15 cellular contexts compared by ENCODE assay signal in genomic region chr18:62842898-62843297, GRCh38.
A peak's percentile ranks its signal among the peaks of the same experiment; 100 is the strongest.
DNase-seq lines count a peak whose midpoint lies in the region; ATAC-seq, FAIRE-seq and TF ChIP-seq lines count a peak whose summit lies in the region.
"Had no signal": no experiment of that assay in that cellular context is flagged by ENCODE, and none has a peak within 500 bp of the region (broad histone marks: within the 10 kb centered on the region; RNA-seq: fewer than 3 reads in every experiment).

No MANE protein-coding gene starts in this region.

- H3K27ac ChIP-seq in coronary artery, result no peak overlapping the region

- no peak overlapping the region for H3K4me3 Mint-ChIP-seq in activated CD4-positive, alpha-beta memory T cell treated with anti-CD3 and anti-CD28 coated beads, Interleukin-2, amount 10 ng/mL, durations not matched to agents 7 days and 5 days
- no peak overlapping the region for H3K4me3 Mint-ChIP-seq in activated CD4-positive, alpha-beta memory T cell treated with anti-CD3 and anti-CD28 coated beads for 36 hours
- no peak overlapping the region for H3K4me3 Mint-ChIP-seq in activated T-helper 17 cell treated with anti-CD3 and anti-CD28 coated beads, Interleukin-2, amount 50 U/mL, for 72 hours
- no peak overlapping the region for H3K4me3 Mint-ChIP-seq in stimulated activated effector memory CD8-positive, alpha-beta T cell treated with anti-CD3 and anti-CD28 coated beads, Interleukin-12 subunit alpha, Interleukin-12 subunit beta, amount 100 ng/mL, for 72 hours
- H3K4me3 Mint-ChIP-seq: B cell; CD4-positive, alpha-beta T cell; HFFc6 had no signal

- peak; percentile 84 for FAIRE-seq in GM19239 (lab: Jason Lieb, UNC)
- FAIRE-seq: GM12892 had no signal

- ATAC-seq in activated T-helper 17 cell treated with anti-CD3 and anti-CD28 coated beads, Interleukin-2, amount 50 U/mL, for 72 hours (replicated peaks), result peak; percentile 8
- no peak for ATAC-seq in stimulated activated effector memory CD8-positive, alpha-beta T cell treated with anti-CD3 and anti-CD28 coated beads, Interleukin-12 subunit alpha, Interleukin-12 subunit beta, amount 100 ng/mL, for 72 hours

- no peaks in the 10 kb centered on the region for H3K27me3 Mint-ChIP-seq in activated CD4-positive, alpha-beta memory T cell treated with anti-CD3 and anti-CD28 coated beads, Interleukin-2, amount 10 ng/mL, durations not matched to agents 7 days and 5 days
- no peaks in the 10 kb centered on the region for H3K27me3 Mint-ChIP-seq in activated CD4-positive, alpha-beta memory T cell treated with anti-CD3 and anti-CD28 coated beads for 36 hours
- no peaks in the 10 kb centered on the region for H3K27me3 Mint-ChIP-seq in activated T-helper 17 cell treated with anti-CD3 and anti-CD28 coated beads, Interleukin-2, amount 50 U/mL, for 72 hours
- H3K27me3 Mint-ChIP-seq: B cell; CD4-positive, alpha-beta T cell had no signal

- peaks cover 46% of the 10 kb centered on the region for H3K4me1 Mint-ChIP-seq in activated CD4-positive, alpha-beta memory T cell treated with anti-CD3 and anti-CD28 coated beads, Interleukin-2, amount 10 ng/mL, durations not matched to agents 7 days and 5 days
- peaks cover 49% of the 10 kb centered on the region for H3K4me1 Mint-ChIP-seq in activated CD4-positive, alpha-beta memory T cell treated with anti-CD3 and anti-CD28 coated beads for 36 hours (ENCODE audit: low read depth)
- peaks cover 30% of the 10 kb centered on the region for H3K4me1 Mint-ChIP-seq in activated T-helper 17 cell treated with anti-CD3 and anti-CD28 coated beads, Interleukin-2, amount 50 U/mL, for 72 hours
- H3K4me1 Mint-ChIP-seq in stimulated activated effector memory CD8-positive, alpha-beta T cell treated with anti-CD3 and anti-CD28 coated beads, Interleukin-12 subunit alpha, Interleukin-12 subunit beta, amount 100 ng/mL, for 72 hours, result peaks cover 43% of the 10 kb centered on the region

- no peak for DNase-seq in activated CD4-positive, alpha-beta memory T cell treated with anti-CD3 and anti-CD28 coated beads, Interleukin-2, amount 10 ng/mL, durations not matched to agents 7 days and 5 days
- DNase-seq in activated CD4-positive, alpha-beta memory T cell treated with anti-CD3 and anti-CD28 coated beads for 36 hours, result no peak
- DNase-seq in GM19239 (ENCODE audit: insufficient read length, low spot score), result no peak
- DNase-seq in stimulated activated effector memory CD8-positive, alpha-beta T cell treated with anti-CD3 and anti-CD28 coated beads, Interleukin-12 subunit alpha, Interleukin-12 subunit beta, amount 100 ng/mL, for 72 hours (ENCODE audit: low spot score in 2 of 2), result no peak
- no peak for DNase-seq in GM03348 (ENCODE audit: low spot score)
- no peak for DNase-seq in coronary artery (ENCODE audit: low spot score)
- DNase-seq: C1 segment of cervical spinal cord; Calu3; CD4-positive, alpha-beta T cell; DMS79; HCEC 1CT; HFFc6 had no signal

- peaks cover 3% of the 10 kb centered on the region for H3K9me3 Mint-ChIP-seq in activated CD4-positive, alpha-beta memory T cell treated with anti-CD3 and anti-CD28 coated beads, Interleukin-2, amount 10 ng/mL, durations not matched to agents 7 days and 5 days
- peaks cover 3% of the 10 kb centered on the region for H3K9me3 Mint-ChIP-seq in activated CD4-positive, alpha-beta memory T cell treated with anti-CD3 and anti-CD28 coated beads for 36 hours
- H3K9me3 Mint-ChIP-seq in activated T-helper 17 cell treated with anti-CD3 and anti-CD28 coated beads, Interleukin-2, amount 50 U/mL, for 72 hours, result no peaks in the 10 kb centered on the region
- no peaks in the 10 kb centered on the region for H3K9me3 Mint-ChIP-seq in stimulated activated effector memory CD8-positive, alpha-beta T cell treated with anti-CD3 and anti-CD28 coated beads, Interleukin-12 subunit alpha, Interleukin-12 subunit beta, amount 100 ng/mL, for 72 hours
- H3K9me3 Mint-ChIP-seq: CD4-positive, alpha-beta T cell; HFFc6 had no signal

- TF ChIP-seq CTCF in coronary artery (IDR thresholded peaks at IDR 0.05), result no peak

- peaks cover 3% of the 10 kb centered on the region for H3K36me3 Mint-ChIP-seq in activated CD4-positive, alpha-beta memory T cell treated with anti-CD3 and anti-CD28 coated beads, Interleukin-2, amount 10 ng/mL, durations not matched to agents 7 days and 5 days (ENCODE audit: low read depth)
- peaks cover 6% of the 10 kb centered on the region for H3K36me3 Mint-ChIP-seq in activated CD4-positive, alpha-beta memory T cell treated with anti-CD3 and anti-CD28 coated beads for 36 hours
- H3K36me3 Mint-ChIP-seq in activated T-helper 17 cell treated with anti-CD3 and anti-CD28 coated beads, Interleukin-2, amount 50 U/mL, for 72 hours (ENCODE audit: low read depth), result no peaks in the 10 kb centered on the region
- H3K36me3 Mint-ChIP-seq in stimulated activated effector memory CD8-positive, alpha-beta T cell treated with anti-CD3 and anti-CD28 coated beads, Interleukin-12 subunit alpha, Interleukin-12 subunit beta, amount 100 ng/mL, for 72 hours, result no peaks in the 10 kb centered on the region

- POLR2A ChIA-PET in activated CD4-positive, alpha-beta memory T cell treated with anti-CD3 and anti-CD28 coated beads, Interleukin-2, amount 10 ng/mL, durations not matched to agents 7 days and 5 days (lab: Charles Lee), result interaction anchor here (1.2 to 1.3 kb wide), 2 partner anchors 14 to 26 kb away, joined by 4 read pairs; no protein-coding TSS in a partner anchor
- POLR2A ChIA-PET in activated CD4-positive, alpha-beta memory T cell treated with anti-CD3 and anti-CD28 coated beads for 36 hours (lab: Charles Lee), result interaction anchor here (0.6 kb wide), 1 partner anchor 127 kb away, joined by 4 read pairs; the partner anchor contains the start of gene PHLPP1

- H3K4me3 ChIP-seq in coronary artery, result no peak overlapping the region

- CTCF ChIA-PET in activated CD4-positive, alpha-beta memory T cell treated with anti-CD3 and anti-CD28 coated beads, Interleukin-2, amount 10 ng/mL, durations not matched to agents 7 days and 5 days (lab: Charles Lee), result interaction anchor here (1.0 kb wide), 1 partner anchor 9 kb away, joined by 4 read pairs; no protein-coding TSS in a partner anchor
- CTCF ChIA-PET in activated CD4-positive, alpha-beta memory T cell treated with anti-CD3 and anti-CD28 coated beads for 36 hours (lab: Charles Lee), result interaction anchor here (1.0 kb wide), 1 partner anchor 128 kb away, joined by 5 read pairs; no protein-coding TSS in a partner anchor

- peak overlapping the region; percentile 3 for H3K27ac Mint-ChIP-seq in activated CD4-positive, alpha-beta memory T cell treated with anti-CD3 and anti-CD28 coated beads, Interleukin-2, amount 10 ng/mL, durations not matched to agents 7 days and 5 days
- no peak overlapping the region for H3K27ac Mint-ChIP-seq in activated CD4-positive, alpha-beta memory T cell treated with anti-CD3 and anti-CD28 coated beads for 36 hours
- H3K27ac Mint-ChIP-seq in activated T-helper 17 cell treated with anti-CD3 and anti-CD28 coated beads, Interleukin-2, amount 50 U/mL, for 72 hours, result peak overlapping the region; percentile 68
- H3K27ac Mint-ChIP-seq in stimulated activated effector memory CD8-positive, alpha-beta T cell treated with anti-CD3 and anti-CD28 coated beads, Interleukin-12 subunit alpha, Interleukin-12 subunit beta, amount 100 ng/mL, for 72 hours, result peak overlapping the region; percentile 85
- H3K27ac Mint-ChIP-seq: B cell; CD4-positive, alpha-beta T cell; HFFc6 had no signal

- intact Hi-C loops in activated CD4-positive, alpha-beta memory T cell treated with anti-CD3 and anti-CD28 coated beads for 36 hours (cut with micrococcal nuclease), result loop anchor here (10.0 kb wide), 2 partner anchors 372 to 1112 kb away; no protein-coding TSS in a partner anchor
